Comparison of ENCODE assay signal across 14 cellular contexts in genomic region chr13:35697281-35697680, GRCh38.
"Had no signal": no experiment of that assay in that cellular context is flagged by ENCODE, and none has a peak within 500 bp of the region (broad histone marks: within the 10 kb centered on the region; RNA-seq: fewer than 3 reads in every experiment).

No MANE protein-coding gene starts in this region.

- DNase-seq: activated CD4-positive, alpha-beta T cell treated with anti-CD3 and anti-CD28 coated beads for 48 hours; activated naive CD4-positive, alpha-beta T cell treated with anti-CD3 and anti-CD28 coated beads for 36 hours; lower lobe of right lung; naive B cell; posterior cingulate gyrus; T1000 had no signal

- H3K36me3 Mint-ChIP-seq: naive B cell; stimulated activated effector memory CD8-positive, alpha-beta T cell treated with anti-CD3 and anti-CD28 coated beads, Interleukin-12 subunit alpha, Interleukin-12 subunit beta, amount 100 ng/mL, for 72 hours had no signal

- H3K27ac Mint-ChIP-seq: activated naive CD4-positive, alpha-beta T cell treated with anti-CD3 and anti-CD28 coated beads for 36 hours; activated T-helper 17 cell treated with anti-CD3 and anti-CD28 coated beads, Interleukin-2, amount 50 U/mL, for 72 hours; stimulated activated effector memory CD8-positive, alpha-beta T cell treated with anti-CD3 and anti-CD28 coated beads, Interleukin-12 subunit alpha, Interleukin-12 subunit beta, amount 100 ng/mL, for 72 hours had no signal

- H3K4me1 ChIP-seq: lower lobe of right lung, right atrium auricular region had no signal

- H3K4me1 Mint-ChIP-seq: activated T-helper 17 cell treated with anti-CD3 and anti-CD28 coated beads, Interleukin-2, amount 50 U/mL, for 72 hours; naive B cell; stimulated activated effector memory CD8-positive, alpha-beta T cell treated with anti-CD3 and anti-CD28 coated beads, Interleukin-12 subunit alpha, Interleukin-12 subunit beta, amount 100 ng/mL, for 72 hours had no signal

- H3K27me3 ChIP-seq: cardiac muscle cell, hepatocyte, neutrophil, right atrium auricular region had no signal

- H3K4me3 ChIP-seq: cardiac muscle cell, hepatocyte, lower lobe of right lung, right atrium auricular region, tibial artery had no signal

- H3K9me3 ChIP-seq: lower lobe of right lung, neutrophil, right atrium auricular region, tibial artery had no signal

- ATAC-seq: activated T-helper 17 cell treated with anti-CD3 and anti-CD28 coated beads, Interleukin-2, amount 50 U/mL, for 72 hours; lower lobe of right lung; stimulated activated effector memory CD8-positive, alpha-beta T cell treated with anti-CD3 and anti-CD28 coated beads, Interleukin-12 subunit alpha, Interleukin-12 subunit beta, amount 100 ng/mL, for 72 hours had no signal

- H3K36me3 ChIP-seq: cardiac muscle cell, lower lobe of right lung, neutrophil, right atrium auricular region, tibial artery, WERI-Rb-1 had no signal

- H3K9me3 Mint-ChIP-seq: activated naive CD4-positive, alpha-beta T cell treated with anti-CD3 and anti-CD28 coated beads for 36 hours; activated T-helper 17 cell treated with anti-CD3 and anti-CD28 coated beads, Interleukin-2, amount 50 U/mL, for 72 hours had no signal

- H3K4me3 Mint-ChIP-seq: activated naive CD4-positive, alpha-beta T cell treated with anti-CD3 and anti-CD28 coated beads for 36 hours; activated T-helper 17 cell treated with anti-CD3 and anti-CD28 coated beads, Interleukin-2, amount 50 U/mL, for 72 hours; naive B cell; stimulated activated effector memory CD8-positive, alpha-beta T cell treated with anti-CD3 and anti-CD28 coated beads, Interleukin-12 subunit alpha, Interleukin-12 subunit beta, amount 100 ng/mL, for 72 hours had no signal

- H3K27ac ChIP-seq: cardiac muscle cell, hepatocyte, lower lobe of right lung, neutrophil, right atrium auricular region, tibial artery, WERI-Rb-1 had no signal
